In genomic region chr2:3194828-3195227, GRCh38 we compare ENCODE assay signal across 28 cellular contexts.
"Had no signal": no experiment of that assay in that cellular context is flagged by ENCODE, and none has a peak within 500 bp of the region (broad histone marks: within the 10 kb centered on the region; RNA-seq: fewer than 3 reads in every experiment).

No MANE protein-coding gene starts in this region.

- H3K36me3 Mint-ChIP-seq: activated naive CD8-positive, alpha-beta T cell; natural killer cell had no signal

- H3K36me3 ChIP-seq: ovary had no signal

- H3K27ac ChIP-seq: ascending aorta, esophagus muscularis mucosa, foreskin keratinocyte, heart right ventricle, lower lobe of right lung, ovary, right lobe of liver, upper lobe of left lung, vagina had no signal

- H3K27me3 Mint-ChIP-seq: activated CD4-positive, alpha-beta memory T cell treated with anti-CD3 and anti-CD28 coated beads, Interleukin-2, amount 10 ng/mL, durations not matched to agents 7 days and 5 days; activated CD4-positive, alpha-beta T cell treated with anti-CD3 and anti-CD28 coated beads, Interleukin-2, amount 10 ng/mL, durations not matched to agents 7 days and 5 days; activated naive CD8-positive, alpha-beta T cell; activated T-cell treated with anti-CD3 and anti-CD28 coated beads, Interleukin-2, amount 50 U/mL, for 24 hours; brain; progenitor cell of endocrine pancreas; stimulated activated memory B cell treated with anti-CD40 and anti-IgM and Interleukin-4, amounts not matched to agents 10 μg/mL and 1 μg/mL and 100 μg/mL, for 72 hours; stimulated activated naive CD8-positive, alpha-beta T cell treated with anti-CD3 and anti-CD28 coated beads, Interleukin-15, amount 100 ng/mL, for 72 hours had no signal

- H3K9me3 Mint-ChIP-seq: activated CD4-positive, alpha-beta memory T cell treated with anti-CD3 and anti-CD28 coated beads, Interleukin-2, amount 10 ng/mL, durations not matched to agents 7 days and 5 days; activated CD4-positive, alpha-beta T cell treated with anti-CD3 and anti-CD28 coated beads, Interleukin-2, amount 10 ng/mL, durations not matched to agents 7 days and 5 days; activated T-cell treated with anti-CD3 and anti-CD28 coated beads, Interleukin-2, amount 50 U/mL, for 24 hours; natural killer cell; stimulated activated memory B cell treated with anti-CD40 and anti-IgM and Interleukin-4, amounts not matched to agents 10 μg/mL and 1 μg/mL and 100 μg/mL, for 72 hours; stimulated activated naive CD8-positive, alpha-beta T cell treated with anti-CD3 and anti-CD28 coated beads, Interleukin-15, amount 100 ng/mL, for 72 hours had no signal

- H3K27me3 ChIP-seq: ascending aorta, esophagus muscularis mucosa, foreskin keratinocyte, heart right ventricle, ovary, right lobe of liver, upper lobe of left lung, vagina had no signal

- DNase-seq: activated CD4-positive, alpha-beta memory T cell treated with anti-CD3 and anti-CD28 coated beads, Interleukin-2, amount 10 ng/mL, durations not matched to agents 7 days and 5 days; activated CD4-positive, alpha-beta T cell treated with anti-CD3 and anti-CD28 coated beads, Interleukin-2, amount 10 ng/mL, durations not matched to agents 7 days and 5 days; activated CD4-positive, CD25-positive, alpha-beta regulatory T cell treated with anti-CD3 and anti-CD28 coated beads, Interleukin-2, amount 50 U/mL, for 72 hours; activated CD8-positive, alpha-beta memory T cell treated with anti-CD3 and anti-CD28 coated beads, Interleukin-2, amount 50 U/mL, for 48 hours; activated naive CD4-positive, alpha-beta T cell treated with Interleukin-2 at 50 U/mL for 16 hours; activated T-cell treated with anti-CD3 and anti-CD28 coated beads, Interleukin-2, amount 50 U/mL, for 24 hours; foreskin keratinocyte; heart right ventricle; lower lobe of right lung; mesendoderm; natural killer cell; ovary; right lobe of liver; stimulated activated CD4-positive, alpha-beta T cell treated with anti-CD3 and anti-CD28 coated beads, Interleukin-1b, Interleukin-23, amount 100 ng/mL, for 48 hours; stimulated activated CD4-positive, alpha-beta T cell treated with anti-CD3 and anti-CD28 coated beads, Interleukin-4, amount 100 ng/mL, for 4 hours; stimulated activated CD8-positive, alpha-beta memory T cell treated with anti-CD3 and anti-CD28 coated beads, Interleukin-4, amount 100 ng/mL, for 48 hours; stimulated activated naive CD8-positive, alpha-beta T cell treated with anti-CD3 and anti-CD28 coated beads, Interleukin-15, amount 100 ng/mL, for 72 hours; substantia nigra; T-helper 2 cell; upper lobe of left lung had no signal

- H3K4me3 ChIP-seq: ascending aorta, esophagus muscularis mucosa, heart right ventricle, lower lobe of right lung, ovary, right lobe of liver, upper lobe of left lung, vagina had no signal

- H3K4me1 ChIP-seq: ascending aorta, esophagus muscularis mucosa, foreskin keratinocyte, right lobe of liver, vagina had no signal

- H3K9me3 ChIP-seq: ascending aorta, esophagus muscularis mucosa, heart right ventricle, lower lobe of right lung, ovary, right lobe of liver, upper lobe of left lung, vagina had no signal

- ATAC-seq: foreskin keratinocyte; heart right ventricle; left lobe of liver; lower lobe of right lung; right lobe of liver; stimulated activated memory B cell treated with anti-CD40 and anti-IgM and Interleukin-4, amounts not matched to agents 10 μg/mL and 1 μg/mL and 100 μg/mL, for 72 hours; stimulated activated naive CD8-positive, alpha-beta T cell treated with anti-CD3 and anti-CD28 coated beads, Interleukin-15, amount 100 ng/mL, for 72 hours had no signal

- H3K4me3 Mint-ChIP-seq: activated CD4-positive, alpha-beta memory T cell treated with anti-CD3 and anti-CD28 coated beads, Interleukin-2, amount 10 ng/mL, durations not matched to agents 7 days and 5 days; activated CD4-positive, alpha-beta T cell treated with anti-CD3 and anti-CD28 coated beads, Interleukin-2, amount 10 ng/mL, durations not matched to agents 7 days and 5 days; activated naive CD8-positive, alpha-beta T cell; activated T-cell treated with anti-CD3 and anti-CD28 coated beads, Interleukin-2, amount 50 U/mL, for 24 hours; brain; natural killer cell; stimulated activated memory B cell treated with anti-CD40 and anti-IgM and Interleukin-4, amounts not matched to agents 10 μg/mL and 1 μg/mL and 100 μg/mL, for 72 hours; stimulated activated naive CD8-positive, alpha-beta T cell treated with anti-CD3 and anti-CD28 coated beads, Interleukin-15, amount 100 ng/mL, for 72 hours had no signal

- H3K27ac Mint-ChIP-seq: activated CD4-positive, alpha-beta memory T cell treated with anti-CD3 and anti-CD28 coated beads, Interleukin-2, amount 10 ng/mL, durations not matched to agents 7 days and 5 days; activated CD4-positive, alpha-beta T cell treated with anti-CD3 and anti-CD28 coated beads, Interleukin-2, amount 10 ng/mL, durations not matched to agents 7 days and 5 days; activated naive CD8-positive, alpha-beta T cell; activated T-cell treated with anti-CD3 and anti-CD28 coated beads, Interleukin-2, amount 50 U/mL, for 24 hours; progenitor cell of endocrine pancreas; stimulated activated memory B cell treated with anti-CD40 and anti-IgM and Interleukin-4, amounts not matched to agents 10 μg/mL and 1 μg/mL and 100 μg/mL, for 72 hours had no signal
